In the genomic region with DNA sequence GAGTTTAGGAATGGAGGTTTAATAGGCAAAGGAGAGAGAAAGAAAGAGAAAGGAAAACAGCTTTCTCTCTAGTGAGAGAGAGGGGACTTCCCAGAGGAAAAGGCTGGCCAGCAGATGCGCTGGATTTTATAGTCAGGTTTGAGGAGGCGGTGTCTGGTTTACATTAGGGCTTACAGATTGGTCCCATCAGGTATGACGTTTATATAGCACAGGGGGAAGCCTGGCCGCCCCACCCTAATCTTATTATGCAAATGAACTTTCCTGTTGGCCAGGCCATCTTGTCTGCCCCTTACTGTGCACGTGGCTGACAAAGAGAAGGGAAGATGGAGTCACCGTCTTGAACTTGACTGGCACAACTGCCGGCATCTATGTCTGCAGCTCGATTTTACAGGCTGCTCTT, we compare ENCODE assay signal across 18 cellular contexts.
DNase-seq lines count a peak whose midpoint lies in the region; ATAC-seq and TF ChIP-seq lines count a peak whose summit lies in the region.
"Had no signal": no experiment of that assay in that cellular context is flagged by ENCODE, and none has a peak within 500 bp of the region (broad histone marks: within the 10 kb centered on the region; RNA-seq: fewer than 3 reads in every experiment).

No MANE protein-coding gene starts in this region.

- no peak for TF ChIP-seq RAD21 in SK-N-SH (IDR thresholded peaks at IDR 0.05; ENCODE audit: low read length)

- H3K9me3 ChIP-seq in SK-N-SH: no peaks in the 10 kb centered on the region
- H3K9me3 ChIP-seq in prostate gland: no peaks in the 10 kb centered on the region
- no peaks in the 10 kb centered on the region for H3K9me3 ChIP-seq in left ventricle myocardium inferior (replicated peaks)

- no peaks in the 10 kb centered on the region for H3K9me2 ChIP-seq in SK-N-SH

- H3K9ac ChIP-seq in SK-N-SH: no peak overlapping the region

- H3K27ac ChIP-seq in SK-N-SH (ENCODE audit: low read depth in 2 of 2, low read length in 1 of 2) (no peak overlapping the region), prostate gland (no peak overlapping the region), left ventricle myocardium inferior (replicated peaks) (no peak overlapping the region)
- H3K27ac ChIP-seq: 22Rv1, HL-60, PC-9 had no signal

- CTCF ChIA-PET in SK-N-SH (lab: Yijun Ruan, JAX): interaction anchor here (1.1 kb wide), 1 partner anchor 26 kb away, joined by 4 read pairs; no protein-coding TSS in a partner anchor

- H3K36me3 ChIP-seq in SK-N-SH (replicated peaks in 1 of 2; ENCODE audit: control insufficient read depth in 1 of 2, insufficient read depth in 2 of 2, low read length in 1 of 2) (no peaks in the 10 kb centered on the region), prostate gland (no peaks in the 10 kb centered on the region), left ventricle myocardium inferior (no peaks in the 10 kb centered on the region)

- ATAC-seq in SK-N-SH treated with all-trans-retinoic acid at 6 μM for 48 hours: no peak

- no peaks in the 10 kb centered on the region for H3F3A ChIP-seq in SK-N-SH (replicated peaks; ENCODE audit: insufficient read depth)

- POLR2A ChIA-PET in SK-N-SH (lab: Yijun Ruan, JAX): no interaction called here

- H3K27me3 ChIP-seq in SK-N-SH (ENCODE audit: insufficient read depth) (no peaks in the 10 kb centered on the region), prostate gland (replicated peaks; ENCODE audit: insufficient read depth) (no peaks in the 10 kb centered on the region), left ventricle myocardium inferior (ENCODE audit: low read depth) (no peaks in the 10 kb centered on the region)

- intact Hi-C loops in prostate gland (cut with DNase I): no loop called here
- intact Hi-C loops in left ventricle myocardium inferior (cut with micrococcal nuclease): no loop called here

- H2AFZ ChIP-seq in SK-N-SH (ENCODE audit: low read depth): no peak overlapping the region
- H2AFZ ChIP-seq: PC-9 had no signal

- no peak for TF ChIP-seq CTCF in SK-N-SH (IDR thresholded peaks at IDR 0.05)
- no peak for TF ChIP-seq CTCF in choroid plexus epithelial cell (conservative IDR thresholded peaks at IDR 0.05; ENCODE audit: low read depth, low read length)
- TF ChIP-seq CTCF in prostate gland (IDR thresholded peaks at IDR 0.05): no peak
- no peak for TF ChIP-seq CTCF in left ventricle myocardium inferior (IDR thresholded peaks at IDR 0.05; ENCODE audit: borderline replicate concordance)

- H3K4me1 ChIP-seq in SK-N-SH (ENCODE audit: control insufficient read depth in 1 of 2, insufficient read depth in 2 of 2, low read depth in 1 of 2, low read length in 1 of 2) (no peaks in the 10 kb centered on the region; a peak in 1 of 4 replicates), prostate gland (replicated peaks) (no peaks in the 10 kb centered on the region), left ventricle myocardium inferior (peaks cover 29% of the 10 kb centered on the region)

- H3K4me3 ChIP-seq in SK-N-SH (ENCODE audit: low read depth in 2 of 2, low read length in 1 of 2) (no peak overlapping the region), choroid plexus epithelial cell (ENCODE audit: low read depth, low read length) (no peak overlapping the region), prostate gland (no peak overlapping the region), left ventricle myocardium inferior (no peak overlapping the region)
- H3K4me3 ChIP-seq: PC-9 had no signal

- no peak overlapping the region for H3K4me2 ChIP-seq in SK-N-SH
- H3K4me2 ChIP-seq: PC-9 had no signal

- WGBS in SK-N-SH (ENCODE audit: low lambda C conversion rate): 76% methylated on average over 7 of the region's 8 CpGs
- 73% methylated on average over 8 of the region's 8 CpGs for WGBS in prostate gland

- no peaks in the 10 kb centered on the region for H4K20me1 ChIP-seq in SK-N-SH (ENCODE audit: insufficient read depth)

- TF ChIP-seq POLR2A in prostate gland (IDR thresholded peaks at IDR 0.05): no peak

- DNase-seq in SK-N-SH (peak; percentile 42), choroid plexus epithelial cell (ENCODE audit: low read depth) (peak; percentile 36), lung microvascular endothelial cell (ENCODE audit: low read depth in 2 of 2) (peak; percentile 37 to 40), GM19238 (ENCODE audit: insufficient read length, low spot score) (no peak), prostate gland (ENCODE audit: low spot score) (no peak), left ventricle myocardium inferior (no peak)
- DNase-seq in activated CD4-positive, alpha-beta T cell treated with anti-CD3 and anti-CD28 coated beads, Interleukin-2, amount 50 U/mL, for 1 hour: no peak
- DNase-seq: C1 segment of cervical spinal cord, DMS 273 treated with DMSO at 0.1 percent for 48 hours, NCI-H146, NCI-H2081 treated with DMSO at 0.1 percent for 48 hours, NCI-H226, NCI-H526 treated with DMSO at 0.1 percent for 48 hours, PC-9, Right ventricle myocardium superior had no signal

- H3K79me2 ChIP-seq in SK-N-SH (ENCODE audit: insufficient read depth): no peaks in the 10 kb centered on the region

- TF ChIP-seq EP300 in SK-N-SH (IDR thresholded peaks at IDR 0.05; ENCODE audit: borderline replicate concordance in 1 of 2, low read depth in 1 of 2, low read length in 1 of 2): no peak

TF ChIP-seq in SK-N-SH, 30 proteins besides CTCF, POLR2A, EP300 and RAD21:
- TF ChIP-seq, protein P1, sequence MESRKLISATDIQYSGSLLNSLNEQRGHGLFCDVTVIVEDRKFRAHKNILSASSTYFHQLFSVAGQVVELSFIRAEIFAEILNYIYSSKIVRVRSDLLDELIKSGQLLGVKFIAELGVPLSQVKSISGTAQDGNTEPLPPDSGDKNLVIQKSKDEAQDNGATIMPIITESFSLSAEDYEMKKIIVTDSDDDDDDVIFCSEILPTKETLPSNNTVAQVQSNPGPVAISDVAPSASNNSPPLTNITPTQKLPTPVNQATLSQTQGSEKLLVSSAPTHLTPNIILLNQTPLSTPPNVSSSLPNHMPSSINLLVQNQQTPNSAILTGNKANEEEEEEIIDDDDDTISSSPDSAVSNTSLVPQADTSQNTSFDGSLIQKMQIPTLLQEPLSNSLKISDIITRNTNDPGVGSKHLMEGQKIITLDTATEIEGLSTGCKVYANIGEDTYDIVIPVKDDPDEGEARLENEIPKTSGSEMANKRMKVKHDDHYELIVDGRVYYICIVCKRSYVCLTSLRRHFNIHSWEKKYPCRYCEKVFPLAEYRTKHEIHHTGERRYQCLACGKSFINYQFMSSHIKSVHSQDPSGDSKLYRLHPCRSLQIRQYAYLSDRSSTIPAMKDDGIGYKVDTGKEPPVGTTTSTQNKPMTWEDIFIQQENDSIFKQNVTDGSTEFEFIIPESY (IDR thresholded peaks at IDR 0.05; ENCODE audit: borderline replicate concordance, low read depth): no peak
- no peak for TF ChIP-seq RFX5 (IDR thresholded peaks at IDR 0.05; ENCODE audit: low read length)
- TF ChIP-seq FOXM1 (IDR thresholded peaks at IDR 0.05; ENCODE audit: low read depth): no peak
- no peak for TF ChIP-seq NFIC (IDR thresholded peaks at IDR 0.05; ENCODE audit: borderline replicate concordance)
- TF ChIP-seq POLR2AphosphoS5 (IDR thresholded peaks at IDR 0.05; ENCODE audit: low read depth, low read length): no peak

TF ChIP-seq in SK-N-SH treated with all-trans-retinoic acid at 6 μM for 48 hours, 23 proteins besides CTCF, POLR2A, EP300 and RAD21 (continues in another document):
- TF ChIP-seq, protein P2, sequence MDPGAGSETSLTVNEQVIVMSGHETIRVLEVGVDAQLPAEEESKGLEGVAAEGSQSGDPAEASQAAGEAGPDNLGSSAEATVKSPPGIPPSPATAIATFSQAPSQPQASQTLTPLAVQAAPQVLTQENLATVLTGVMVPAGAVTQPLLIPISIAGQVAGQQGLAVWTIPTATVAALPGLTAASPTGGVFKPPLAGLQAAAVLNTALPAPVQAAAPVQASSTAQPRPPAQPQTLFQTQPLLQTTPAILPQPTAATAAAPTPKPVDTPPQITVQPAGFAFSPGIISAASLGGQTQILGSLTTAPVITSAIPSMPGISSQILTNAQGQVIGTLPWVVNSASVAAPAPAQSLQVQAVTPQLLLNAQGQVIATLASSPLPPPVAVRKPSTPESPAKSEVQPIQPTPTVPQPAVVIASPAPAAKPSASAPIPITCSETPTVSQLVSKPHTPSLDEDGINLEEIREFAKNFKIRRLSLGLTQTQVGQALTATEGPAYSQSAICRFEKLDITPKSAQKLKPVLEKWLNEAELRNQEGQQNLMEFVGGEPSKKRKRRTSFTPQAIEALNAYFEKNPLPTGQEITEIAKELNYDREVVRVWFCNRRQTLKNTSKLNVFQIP (CRISPR knock-in tag; IDR thresholded peaks at IDR 0.05; ENCODE audit: borderline replicate concordance, low read depth): no peak
- TF ChIP-seq PPARA (CRISPR knock-in tag; IDR thresholded peaks at IDR 0.05; ENCODE audit: borderline replicate concordance) (no peak), CSDC2 (CRISPR knock-in tag; IDR thresholded peaks at IDR 0.05) (no peak), ZNF70 (CRISPR knock-in tag; IDR thresholded peaks at IDR 0.05) (no peak), ARNTL (CRISPR knock-in tag; IDR thresholded peaks at IDR 0.05; ENCODE audit: borderline replicate concordance, low read depth) (no peak), RARB (CRISPR knock-in tag; IDR thresholded peaks at IDR 0.05) (no peak), ISL1 (CRISPR knock-in tag; IDR thresholded peaks at IDR 0.05) (no peak), OSR1 (CRISPR knock-in tag; IDR thresholded peaks at IDR 0.05) (no peak)
- TF ChIP-seq, protein P3, sequence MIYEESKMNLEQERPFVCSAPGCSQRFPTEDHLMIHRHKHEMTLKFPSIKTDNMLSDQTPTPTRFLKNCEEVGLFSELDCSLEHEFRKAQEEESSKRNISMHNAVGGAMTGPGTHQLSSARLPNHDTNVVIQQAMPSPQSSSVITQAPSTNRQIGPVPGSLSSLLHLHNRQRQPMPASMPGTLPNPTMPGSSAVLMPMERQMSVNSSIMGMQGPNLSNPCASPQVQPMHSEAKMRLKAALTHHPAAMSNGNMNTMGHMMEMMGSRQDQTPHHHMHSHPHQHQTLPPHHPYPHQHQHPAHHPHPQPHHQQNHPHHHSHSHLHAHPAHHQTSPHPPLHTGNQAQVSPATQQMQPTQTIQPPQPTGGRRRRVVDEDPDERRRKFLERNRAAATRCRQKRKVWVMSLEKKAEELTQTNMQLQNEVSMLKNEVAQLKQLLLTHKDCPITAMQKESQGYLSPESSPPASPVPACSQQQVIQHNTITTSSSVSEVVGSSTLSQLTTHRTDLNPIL (CRISPR knock-in tag; IDR thresholded peaks at IDR 0.05; ENCODE audit: low read depth): no peak
- TF ChIP-seq, protein P4, sequence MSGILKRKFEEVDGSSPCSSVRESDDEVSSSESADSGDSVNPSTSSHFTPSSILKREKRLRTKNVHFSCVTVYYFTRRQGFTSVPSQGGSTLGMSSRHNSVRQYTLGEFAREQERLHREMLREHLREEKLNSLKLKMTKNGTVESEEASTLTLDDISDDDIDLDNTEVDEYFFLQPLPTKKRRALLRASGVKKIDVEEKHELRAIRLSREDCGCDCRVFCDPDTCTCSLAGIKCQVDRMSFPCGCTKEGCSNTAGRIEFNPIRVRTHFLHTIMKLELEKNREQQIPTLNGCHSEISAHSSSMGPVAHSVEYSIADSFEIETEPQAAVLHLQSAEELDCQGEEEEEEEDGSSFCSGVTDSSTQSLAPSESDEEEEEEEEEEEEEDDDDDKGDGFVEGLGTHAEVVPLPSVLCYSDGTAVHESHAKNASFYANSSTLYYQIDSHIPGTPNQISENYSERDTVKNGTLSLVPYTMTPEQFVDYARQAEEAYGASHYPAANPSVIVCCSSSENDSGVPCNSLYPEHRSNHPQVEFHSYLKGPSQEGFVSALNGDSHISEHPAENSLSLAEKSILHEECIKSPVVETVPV (CRISPR knock-in tag; IDR thresholded peaks at IDR 0.05): no peak

Comparison
In these comparisons a context has a peak if more than half of its experiments do, and no peak if none do; other contexts are left out.
1. DNase-seq: peak in SK-N-SH (single experiment), choroid plexus epithelial cell (single experiment) and lung microvascular endothelial cell (2 of 2); none in GM19238 (single experiment), prostate gland (single experiment), activated CD4-positive, alpha-beta T cell treated with anti-CD3 and anti-CD28 coated beads, Interleukin-2, amount 50 U/mL, for 1 hour (single experiment) and left ventricle myocardium inferior (single experiment).